ENCODE assay signal across 15 cellular contexts in the genomic region with DNA sequence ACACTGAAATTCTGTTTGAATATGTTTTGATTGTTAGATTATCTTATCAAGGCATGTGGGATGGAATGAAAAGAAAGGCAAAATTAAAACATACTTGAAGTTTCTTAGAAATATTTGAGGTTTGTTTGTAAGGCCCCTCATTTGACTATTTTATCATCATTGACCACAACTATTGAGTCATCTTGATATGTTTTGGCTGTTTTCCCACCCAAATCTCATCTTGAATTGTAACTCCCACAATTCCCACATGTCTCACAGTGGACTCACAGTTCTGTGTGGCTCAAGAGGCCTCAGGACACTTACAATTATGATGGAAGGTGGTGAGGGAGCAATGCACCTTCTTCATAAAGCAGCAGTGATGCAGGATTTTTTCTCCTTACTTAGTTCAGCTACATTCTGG.
DNase-seq lines count a peak whose midpoint lies in the region; ATAC-seq and TF ChIP-seq lines count a peak whose summit lies in the region.
"Had no signal": no experiment of that assay in that cellular context is flagged by ENCODE, and none has a peak within 500 bp of the region (broad histone marks: within the 10 kb centered on the region; RNA-seq: fewer than 3 reads in every experiment).

No MANE protein-coding gene starts in this region.

- H2BK12ac ChIP-seq in mesenchymal stem cell (ENCODE audit: low read length in 2 of 2), result no peak overlapping the region

- no peak overlapping the region for H3K4ac ChIP-seq in mesenchymal stem cell (ENCODE audit: low read depth in 1 of 2, low read length in 2 of 2)

- peaks cover 18% of the 10 kb centered on the region for H3K9me3 ChIP-seq in mesenchymal stem cell (ENCODE audit: control insufficient read depth, low read length)
- H3K9me3 ChIP-seq in mucosa of descending colon, result peaks cover 22% of the 10 kb centered on the region
- H3K9me3 ChIP-seq: HAP-1 had no signal

- H3K4me3 ChIP-seq in mesenchymal stem cell (ENCODE audit: insufficient read depth in 1 of 2, low read depth in 1 of 2, low read length in 2 of 2) (no peak overlapping the region), dorsolateral prefrontal cortex (no peak overlapping the region), mucosa of descending colon (no peak overlapping the region)
- H3K4me3 ChIP-seq: HAP-1 had no signal

- TF ChIP-seq CTCF in AG09319 (IDR thresholded peaks at IDR 0.05; ENCODE audit: low read depth, low read length), result no peak
- TF ChIP-seq CTCF in dorsolateral prefrontal cortex (IDR thresholded peaks at IDR 0.05 in 54 of 56, conservative IDR thresholded peaks at IDR 0.05 in 2 of 56; ENCODE audit: low read depth in 1 of 56, partially characterized antibody in 56 of 56), result no peak
- no peak for TF ChIP-seq CTCF in mucosa of descending colon (IDR thresholded peaks at IDR 0.05)

- intact Hi-C loops in dorsolateral prefrontal cortex (cut with DNase I) (no loop called here), mucosa of descending colon (cut with DNase I, micrococcal nuclease) (no loop called here)

- H3K9ac ChIP-seq in mesenchymal stem cell (ENCODE audit: low read length), result no peak overlapping the region

- H2AFZ ChIP-seq in mesenchymal stem cell (ENCODE audit: low read depth, low read length), result no peak overlapping the region

- no peak overlapping the region for H3K27ac ChIP-seq in mesenchymal stem cell (ENCODE audit: low read length, poor library complexity, severe bottlenecking)
- H3K27ac ChIP-seq in dorsolateral prefrontal cortex, result no peak overlapping the region
- H3K27ac ChIP-seq: WERI-Rb-1 had no signal

- H3K36me3 ChIP-seq in mesenchymal stem cell (ENCODE audit: control insufficient read depth in 1 of 2, insufficient read depth in 2 of 2, low read depth in 1 of 2, low read length in 2 of 2), result no peaks in the 10 kb centered on the region
- no peaks in the 10 kb centered on the region for H3K36me3 ChIP-seq in mucosa of descending colon (ENCODE audit: low read depth)
- H3K36me3 ChIP-seq: HAP-1, WERI-Rb-1 had no signal

- no peak overlapping the region for H3K14ac ChIP-seq in mesenchymal stem cell (ENCODE audit: low read length in 2 of 2)

- H4K91ac ChIP-seq in mesenchymal stem cell (ENCODE audit: low read length), result no peak overlapping the region

- H3K4me1 ChIP-seq in mesenchymal stem cell (ENCODE audit: control insufficient read depth, insufficient read depth, low read depth, low read length) (no peaks in the 10 kb centered on the region), mucosa of descending colon (ENCODE audit: low read depth) (no peaks in the 10 kb centered on the region)
- H3K4me1 ChIP-seq: HAP-1 had no signal

- H2BK120ac ChIP-seq in mesenchymal stem cell (ENCODE audit: low read depth, low read length), result no peak overlapping the region

- no peak overlapping the region for H2AK5ac ChIP-seq in mesenchymal stem cell (ENCODE audit: low read length, severe bottlenecking)

- no peaks in the 10 kb centered on the region for H3K79me1 ChIP-seq in mesenchymal stem cell (replicated peaks; ENCODE audit: low read length, poor library complexity, severe bottlenecking)

- H4K8ac ChIP-seq in mesenchymal stem cell (ENCODE audit: low read length), result no peak overlapping the region

- no peak overlapping the region for H2BK15ac ChIP-seq in mesenchymal stem cell (ENCODE audit: low read depth, poor library complexity, severe bottlenecking)

- no peak overlapping the region for H3K18ac ChIP-seq in mesenchymal stem cell (ENCODE audit: low read depth in 1 of 2, low read length in 2 of 2)

- H3K27me3 ChIP-seq in mesenchymal stem cell (ENCODE audit: control insufficient read depth in 1 of 2, insufficient read depth in 1 of 2, low read length in 2 of 2) (no peaks in the 10 kb centered on the region), dorsolateral prefrontal cortex (no peaks in the 10 kb centered on the region)

- no peak overlapping the region for H3K4me2 ChIP-seq in mesenchymal stem cell (ENCODE audit: low read length, poor library complexity, severe bottlenecking)

- H3K23ac ChIP-seq in mesenchymal stem cell (ENCODE audit: low read length in 2 of 2), result no peak overlapping the region

- no peak for ATAC-seq in mucosa of descending colon
- ATAC-seq: natural killer cell; stimulated activated naive CD8-positive, alpha-beta T cell treated with anti-CD3 and anti-CD28 coated beads, Interleukin-15, amount 100 ng/mL, for 72 hours; T-cell had no signal

- no peak overlapping the region for H2BK5ac ChIP-seq in mesenchymal stem cell (ENCODE audit: low read depth, low read length, poor library complexity, severe bottlenecking)

- DNase-seq in AG09319 (ENCODE audit: extremely low read depth, low read depth) (peak; percentile 56), M059J (ENCODE audit: low read depth) (peak; percentile 18), epidermal melanocyte (ENCODE audit: insufficient read length, low spot score) (peak; percentile 17), mesenchymal stem cell (peak; percentile 68), dorsolateral prefrontal cortex (no peak), mucosa of descending colon (no peak), cerebellar nuclear complex (lab: John Stamatoyannopoulos, UW) (no peak)
- DNase-seq in activated CD4-positive, alpha-beta T cell treated with anti-CD3 and anti-CD28 coated beads for 48 hours, result no peak
- DNase-seq: natural killer cell; NCI-H1694 treated with DMSO at 0.1 percent for 48 hours; NCI-H446 treated with DMSO at 0.1 percent for 48 hours; stimulated activated naive CD8-positive, alpha-beta T cell treated with anti-CD3 and anti-CD28 coated beads, Interleukin-15, amount 100 ng/mL, for 72 hours; T-cell; WERI-Rb-1 had no signal

Comparison
In these comparisons a context has a peak if more than half of its experiments do, and no peak if none do; other contexts are left out.
1. DNase-seq: peak in AG09319 (single experiment), M059J (single experiment), epidermal melanocyte (single experiment) and mesenchymal stem cell (single experiment); none in dorsolateral prefrontal cortex (0 of 10), mucosa of descending colon (0 of 3), activated CD4-positive, alpha-beta T cell treated with anti-CD3 and anti-CD28 coated beads for 48 hours (single experiment) and cerebellar nuclear complex (0 of 2).